Comparison of ENCODE assay signal across 1 cellular context in genomic region chr7:12584940-12585339, GRCh38.
TF ChIP-seq lines count a peak whose summit lies in the region.

No MANE protein-coding gene starts in this region.

TF ChIP-seq in K562, 482 proteins besides CTCF, POLR2A, EP300 and RAD21 (continued from another document and continues in another):
- TF ChIP-seq, protein P1, sequence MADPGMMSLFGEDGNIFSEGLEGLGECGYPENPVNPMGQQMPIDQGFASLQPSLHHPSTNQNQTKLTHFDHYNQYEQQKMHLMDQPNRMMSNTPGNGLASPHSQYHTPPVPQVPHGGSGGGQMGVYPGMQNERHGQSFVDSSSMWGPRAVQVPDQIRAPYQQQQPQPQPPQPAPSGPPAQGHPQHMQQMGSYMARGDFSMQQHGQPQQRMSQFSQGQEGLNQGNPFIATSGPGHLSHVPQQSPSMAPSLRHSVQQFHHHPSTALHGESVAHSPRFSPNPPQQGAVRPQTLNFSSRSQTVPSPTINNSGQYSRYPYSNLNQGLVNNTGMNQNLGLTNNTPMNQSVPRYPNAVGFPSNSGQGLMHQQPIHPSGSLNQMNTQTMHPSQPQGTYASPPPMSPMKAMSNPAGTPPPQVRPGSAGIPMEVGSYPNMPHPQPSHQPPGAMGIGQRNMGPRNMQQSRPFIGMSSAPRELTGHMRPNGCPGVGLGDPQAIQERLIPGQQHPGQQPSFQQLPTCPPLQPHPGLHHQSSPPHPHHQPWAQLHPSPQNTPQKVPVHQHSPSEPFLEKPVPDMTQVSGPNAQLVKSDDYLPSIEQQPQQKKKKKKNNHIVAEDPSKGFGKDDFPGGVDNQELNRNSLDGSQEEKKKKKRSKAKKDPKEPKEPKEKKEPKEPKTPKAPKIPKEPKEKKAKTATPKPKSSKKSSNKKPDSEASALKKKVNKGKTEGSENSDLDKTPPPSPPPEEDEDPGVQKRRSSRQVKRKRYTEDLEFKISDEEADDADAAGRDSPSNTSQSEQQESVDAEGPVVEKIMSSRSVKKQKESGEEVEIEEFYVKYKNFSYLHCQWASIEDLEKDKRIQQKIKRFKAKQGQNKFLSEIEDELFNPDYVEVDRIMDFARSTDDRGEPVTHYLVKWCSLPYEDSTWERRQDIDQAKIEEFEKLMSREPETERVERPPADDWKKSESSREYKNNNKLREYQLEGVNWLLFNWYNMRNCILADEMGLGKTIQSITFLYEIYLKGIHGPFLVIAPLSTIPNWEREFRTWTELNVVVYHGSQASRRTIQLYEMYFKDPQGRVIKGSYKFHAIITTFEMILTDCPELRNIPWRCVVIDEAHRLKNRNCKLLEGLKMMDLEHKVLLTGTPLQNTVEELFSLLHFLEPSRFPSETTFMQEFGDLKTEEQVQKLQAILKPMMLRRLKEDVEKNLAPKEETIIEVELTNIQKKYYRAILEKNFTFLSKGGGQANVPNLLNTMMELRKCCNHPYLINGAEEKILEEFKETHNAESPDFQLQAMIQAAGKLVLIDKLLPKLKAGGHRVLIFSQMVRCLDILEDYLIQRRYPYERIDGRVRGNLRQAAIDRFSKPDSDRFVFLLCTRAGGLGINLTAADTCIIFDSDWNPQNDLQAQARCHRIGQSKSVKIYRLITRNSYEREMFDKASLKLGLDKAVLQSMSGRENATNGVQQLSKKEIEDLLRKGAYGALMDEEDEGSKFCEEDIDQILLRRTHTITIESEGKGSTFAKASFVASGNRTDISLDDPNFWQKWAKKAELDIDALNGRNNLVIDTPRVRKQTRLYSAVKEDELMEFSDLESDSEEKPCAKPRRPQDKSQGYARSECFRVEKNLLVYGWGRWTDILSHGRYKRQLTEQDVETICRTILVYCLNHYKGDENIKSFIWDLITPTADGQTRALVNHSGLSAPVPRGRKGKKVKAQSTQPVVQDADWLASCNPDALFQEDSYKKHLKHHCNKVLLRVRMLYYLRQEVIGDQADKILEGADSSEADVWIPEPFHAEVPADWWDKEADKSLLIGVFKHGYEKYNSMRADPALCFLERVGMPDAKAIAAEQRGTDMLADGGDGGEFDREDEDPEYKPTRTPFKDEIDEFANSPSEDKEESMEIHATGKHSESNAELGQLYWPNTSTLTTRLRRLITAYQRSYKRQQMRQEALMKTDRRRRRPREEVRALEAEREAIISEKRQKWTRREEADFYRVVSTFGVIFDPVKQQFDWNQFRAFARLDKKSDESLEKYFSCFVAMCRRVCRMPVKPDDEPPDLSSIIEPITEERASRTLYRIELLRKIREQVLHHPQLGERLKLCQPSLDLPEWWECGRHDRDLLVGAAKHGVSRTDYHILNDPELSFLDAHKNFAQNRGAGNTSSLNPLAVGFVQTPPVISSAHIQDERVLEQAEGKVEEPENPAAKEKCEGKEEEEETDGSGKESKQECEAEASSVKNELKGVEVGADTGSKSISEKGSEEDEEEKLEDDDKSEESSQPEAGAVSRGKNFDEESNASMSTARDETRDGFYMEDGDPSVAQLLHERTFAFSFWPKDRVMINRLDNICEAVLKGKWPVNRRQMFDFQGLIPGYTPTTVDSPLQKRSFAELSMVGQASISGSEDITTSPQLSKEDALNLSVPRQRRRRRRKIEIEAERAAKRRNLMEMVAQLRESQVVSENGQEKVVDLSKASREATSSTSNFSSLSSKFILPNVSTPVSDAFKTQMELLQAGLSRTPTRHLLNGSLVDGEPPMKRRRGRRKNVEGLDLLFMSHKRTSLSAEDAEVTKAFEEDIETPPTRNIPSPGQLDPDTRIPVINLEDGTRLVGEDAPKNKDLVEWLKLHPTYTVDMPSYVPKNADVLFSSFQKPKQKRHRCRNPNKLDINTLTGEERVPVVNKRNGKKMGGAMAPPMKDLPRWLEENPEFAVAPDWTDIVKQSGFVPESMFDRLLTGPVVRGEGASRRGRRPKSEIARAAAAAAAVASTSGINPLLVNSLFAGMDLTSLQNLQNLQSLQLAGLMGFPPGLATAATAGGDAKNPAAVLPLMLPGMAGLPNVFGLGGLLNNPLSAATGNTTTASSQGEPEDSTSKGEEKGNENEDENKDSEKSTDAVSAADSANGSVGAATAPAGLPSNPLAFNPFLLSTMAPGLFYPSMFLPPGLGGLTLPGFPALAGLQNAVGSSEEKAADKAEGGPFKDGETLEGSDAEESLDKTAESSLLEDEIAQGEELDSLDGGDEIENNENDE (IDR thresholded peaks at IDR 0.05; ENCODE audit: low read depth, low read length): no peak
- TF ChIP-seq POLR2H (tag; IDR thresholded peaks at IDR 0.05; ENCODE audit: low read depth) (peak; percentile 41; the same call in 1 of the 2 replicates), HEY1 (CRISPR knock-in tag; IDR thresholded peaks at IDR 0.05; ENCODE audit: borderline replicate concordance) (no peak), PYGO2 (tag; IDR thresholded peaks at IDR 0.05) (no peak), ARID3A (IDR thresholded peaks at IDR 0.05; ENCODE audit: borderline replicate concordance, low read depth, low read length) (no peak), ZBTB11 (CRISPR knock-in tag; IDR thresholded peaks at IDR 0.05) (0 out of 6 replicates have a peak, but pooled peaks of 1 of the 3 experiments have one; percentile 36), MAFG (tag; conservative IDR thresholded peaks at IDR 0.05) (peak; percentile 64), BRF1 (IDR thresholded peaks at IDR 0.05; ENCODE audit: borderline replicate concordance, extremely low read depth, insufficient read length) (no peak), HMBOX1 (IDR thresholded peaks at IDR 0.05) (peak; percentile 40; the same call in 1 of the 2 replicates), ZBTB9 (CRISPR knock-in tag; IDR thresholded peaks at IDR 0.05) (no peak), HES1 (IDR thresholded peaks at IDR 0.05; ENCODE audit: low read depth) (no peak), SMARCA4 (IDR thresholded peaks at IDR 0.05) (0 out of 2 replicates have a peak, but pooled peaks have one; percentile 49)
- TF ChIP-seq, protein P2, sequence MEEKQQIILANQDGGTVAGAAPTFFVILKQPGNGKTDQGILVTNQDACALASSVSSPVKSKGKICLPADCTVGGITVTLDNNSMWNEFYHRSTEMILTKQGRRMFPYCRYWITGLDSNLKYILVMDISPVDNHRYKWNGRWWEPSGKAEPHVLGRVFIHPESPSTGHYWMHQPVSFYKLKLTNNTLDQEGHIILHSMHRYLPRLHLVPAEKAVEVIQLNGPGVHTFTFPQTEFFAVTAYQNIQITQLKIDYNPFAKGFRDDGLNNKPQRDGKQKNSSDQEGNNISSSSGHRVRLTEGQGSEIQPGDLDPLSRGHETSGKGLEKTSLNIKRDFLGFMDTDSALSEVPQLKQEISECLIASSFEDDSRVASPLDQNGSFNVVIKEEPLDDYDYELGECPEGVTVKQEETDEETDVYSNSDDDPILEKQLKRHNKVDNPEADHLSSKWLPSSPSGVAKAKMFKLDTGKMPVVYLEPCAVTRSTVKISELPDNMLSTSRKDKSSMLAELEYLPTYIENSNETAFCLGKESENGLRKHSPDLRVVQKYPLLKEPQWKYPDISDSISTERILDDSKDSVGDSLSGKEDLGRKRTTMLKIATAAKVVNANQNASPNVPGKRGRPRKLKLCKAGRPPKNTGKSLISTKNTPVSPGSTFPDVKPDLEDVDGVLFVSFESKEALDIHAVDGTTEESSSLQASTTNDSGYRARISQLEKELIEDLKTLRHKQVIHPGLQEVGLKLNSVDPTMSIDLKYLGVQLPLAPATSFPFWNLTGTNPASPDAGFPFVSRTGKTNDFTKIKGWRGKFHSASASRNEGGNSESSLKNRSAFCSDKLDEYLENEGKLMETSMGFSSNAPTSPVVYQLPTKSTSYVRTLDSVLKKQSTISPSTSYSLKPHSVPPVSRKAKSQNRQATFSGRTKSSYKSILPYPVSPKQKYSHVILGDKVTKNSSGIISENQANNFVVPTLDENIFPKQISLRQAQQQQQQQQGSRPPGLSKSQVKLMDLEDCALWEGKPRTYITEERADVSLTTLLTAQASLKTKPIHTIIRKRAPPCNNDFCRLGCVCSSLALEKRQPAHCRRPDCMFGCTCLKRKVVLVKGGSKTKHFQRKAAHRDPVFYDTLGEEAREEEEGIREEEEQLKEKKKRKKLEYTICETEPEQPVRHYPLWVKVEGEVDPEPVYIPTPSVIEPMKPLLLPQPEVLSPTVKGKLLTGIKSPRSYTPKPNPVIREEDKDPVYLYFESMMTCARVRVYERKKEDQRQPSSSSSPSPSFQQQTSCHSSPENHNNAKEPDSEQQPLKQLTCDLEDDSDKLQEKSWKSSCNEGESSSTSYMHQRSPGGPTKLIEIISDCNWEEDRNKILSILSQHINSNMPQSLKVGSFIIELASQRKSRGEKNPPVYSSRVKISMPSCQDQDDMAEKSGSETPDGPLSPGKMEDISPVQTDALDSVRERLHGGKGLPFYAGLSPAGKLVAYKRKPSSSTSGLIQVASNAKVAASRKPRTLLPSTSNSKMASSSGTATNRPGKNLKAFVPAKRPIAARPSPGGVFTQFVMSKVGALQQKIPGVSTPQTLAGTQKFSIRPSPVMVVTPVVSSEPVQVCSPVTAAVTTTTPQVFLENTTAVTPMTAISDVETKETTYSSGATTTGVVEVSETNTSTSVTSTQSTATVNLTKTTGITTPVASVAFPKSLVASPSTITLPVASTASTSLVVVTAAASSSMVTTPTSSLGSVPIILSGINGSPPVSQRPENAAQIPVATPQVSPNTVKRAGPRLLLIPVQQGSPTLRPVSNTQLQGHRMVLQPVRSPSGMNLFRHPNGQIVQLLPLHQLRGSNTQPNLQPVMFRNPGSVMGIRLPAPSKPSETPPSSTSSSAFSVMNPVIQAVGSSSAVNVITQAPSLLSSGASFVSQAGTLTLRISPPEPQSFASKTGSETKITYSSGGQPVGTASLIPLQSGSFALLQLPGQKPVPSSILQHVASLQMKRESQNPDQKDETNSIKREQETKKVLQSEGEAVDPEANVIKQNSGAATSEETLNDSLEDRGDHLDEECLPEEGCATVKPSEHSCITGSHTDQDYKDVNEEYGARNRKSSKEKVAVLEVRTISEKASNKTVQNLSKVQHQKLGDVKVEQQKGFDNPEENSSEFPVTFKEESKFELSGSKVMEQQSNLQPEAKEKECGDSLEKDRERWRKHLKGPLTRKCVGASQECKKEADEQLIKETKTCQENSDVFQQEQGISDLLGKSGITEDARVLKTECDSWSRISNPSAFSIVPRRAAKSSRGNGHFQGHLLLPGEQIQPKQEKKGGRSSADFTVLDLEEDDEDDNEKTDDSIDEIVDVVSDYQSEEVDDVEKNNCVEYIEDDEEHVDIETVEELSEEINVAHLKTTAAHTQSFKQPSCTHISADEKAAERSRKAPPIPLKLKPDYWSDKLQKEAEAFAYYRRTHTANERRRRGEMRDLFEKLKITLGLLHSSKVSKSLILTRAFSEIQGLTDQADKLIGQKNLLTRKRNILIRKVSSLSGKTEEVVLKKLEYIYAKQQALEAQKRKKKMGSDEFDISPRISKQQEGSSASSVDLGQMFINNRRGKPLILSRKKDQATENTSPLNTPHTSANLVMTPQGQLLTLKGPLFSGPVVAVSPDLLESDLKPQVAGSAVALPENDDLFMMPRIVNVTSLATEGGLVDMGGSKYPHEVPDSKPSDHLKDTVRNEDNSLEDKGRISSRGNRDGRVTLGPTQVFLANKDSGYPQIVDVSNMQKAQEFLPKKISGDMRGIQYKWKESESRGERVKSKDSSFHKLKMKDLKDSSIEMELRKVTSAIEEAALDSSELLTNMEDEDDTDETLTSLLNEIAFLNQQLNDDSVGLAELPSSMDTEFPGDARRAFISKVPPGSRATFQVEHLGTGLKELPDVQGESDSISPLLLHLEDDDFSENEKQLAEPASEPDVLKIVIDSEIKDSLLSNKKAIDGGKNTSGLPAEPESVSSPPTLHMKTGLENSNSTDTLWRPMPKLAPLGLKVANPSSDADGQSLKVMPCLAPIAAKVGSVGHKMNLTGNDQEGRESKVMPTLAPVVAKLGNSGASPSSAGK (IDR thresholded peaks at IDR 0.05): peak; percentile 61
